In genomic region chr2:175892046-175892445, GRCh38 we compare ENCODE assay signal across 20 cellular contexts.
DNase-seq lines count a peak whose midpoint lies in the region; ATAC-seq and TF ChIP-seq lines count a peak whose summit lies in the region.
"Had no signal": no experiment of that assay in that cellular context is flagged by ENCODE, and none has a peak within 500 bp of the region (broad histone marks: within the 10 kb centered on the region; RNA-seq: fewer than 3 reads in every experiment).

No MANE protein-coding gene starts in this region.

- no peaks in the 10 kb centered on the region for H3K9me2 ChIP-seq in OCI-LY7 (ENCODE audit: insufficient read depth, low read length)

- POLR2A ChIA-PET in OCI-LY7 (lab: Charles Lee), result no interaction called here

- peak; percentile 6 for DNase-seq in HCEC 1CT
- peak; percentile 32 for DNase-seq in epithelial cell of esophagus (ENCODE audit: low read depth)
- peak; percentile 3 for DNase-seq in iris pigment epithelial cell (ENCODE audit: low read depth)
- no peak for DNase-seq in coronary artery (ENCODE audit: low spot score)
- DNase-seq in OCI-LY7 (ENCODE audit: low spot score), result no peak
- DNase-seq in stimulated activated CD8-positive, alpha-beta memory T cell treated with anti-CD3 and anti-CD28 coated beads, Interleukin-4, amount 100 ng/mL, for 48 hours, result no peak
- DNase-seq: CD4-positive, alpha-beta T cell; COR-L47; DMS79; GOT3; Karpas-422; NCI-H1417 treated with DMSO at 0.1 percent for 48 hours; NCI-H187; NCI-H2107; NCI-H446 treated with DMSO at 0.1 percent for 48 hours; NCI-H526 treated with DMSO at 0.1 percent for 48 hours had no signal

- intact Hi-C loops in OCI-LY7 (cut with micrococcal nuclease; ENCODE audit: unreplicated experiment), result no loop called here

- no peaks in the 10 kb centered on the region for H3K79me2 ChIP-seq in OCI-LY7 (ENCODE audit: insufficient read depth, low read depth, low read length)

- no peaks in the 10 kb centered on the region for H3K36me3 ChIP-seq in OCI-LY7 (ENCODE audit: insufficient read depth, low read length)

- no peak for TF ChIP-seq CTCF in epithelial cell of esophagus (IDR thresholded peaks at IDR 0.05; ENCODE audit: insufficient read depth, low read depth, low read length, missing control alignments)
- TF ChIP-seq CTCF in coronary artery (IDR thresholded peaks at IDR 0.05), result no peak
- no peak for TF ChIP-seq CTCF in OCI-LY7 (conservative IDR thresholded peaks at IDR 0.05; ENCODE audit: low read length)

- H3K9me3 ChIP-seq in OCI-LY7 (ENCODE audit: low read length), result no peaks in the 10 kb centered on the region
- H3K9me3 ChIP-seq: A549 had no signal

- H3K27ac ChIP-seq in coronary artery (no peak overlapping the region), OCI-LY7 (ENCODE audit: low read depth, low read length, poor library complexity, severe bottlenecking) (no peak overlapping the region)
- H3K27ac ChIP-seq: A549 had no signal

- no TSS peak for BruUV-seq in OCI-LY7 (replicated peaks; lab: Mats Ljungman, UMichigan)

- H3K4me3 ChIP-seq in epithelial cell of esophagus (ENCODE audit: low read length) (no peak overlapping the region), coronary artery (no peak overlapping the region), OCI-LY7 (ENCODE audit: low read depth, low read length, poor library complexity, severe bottlenecking) (no peak overlapping the region)
- H3K4me3 ChIP-seq: A549 had no signal

- ATAC-seq in SK-N-SH treated with all-trans-retinoic acid at 6 μM for 48 hours, result no peak
- ATAC-seq: A549, HCT116, Right ventricle myocardium inferior had no signal

- CTCF ChIA-PET in OCI-LY7 (lab: Charles Lee; ENCODE audit: unreplicated experiment), result no interaction called here

- H3K4me1 ChIP-seq in OCI-LY7 (ENCODE audit: insufficient read depth, low read length, poor library complexity, severe bottlenecking), result no peaks in the 10 kb centered on the region
- H3K4me1 ChIP-seq: A549 had no signal

- H3K4me2 ChIP-seq in OCI-LY7 (ENCODE audit: low read length), result no peak overlapping the region
- H3K4me2 ChIP-seq: A549 had no signal

- no peaks in the 10 kb centered on the region for H4K20me1 ChIP-seq in OCI-LY7 (ENCODE audit: insufficient read depth, low read length)

- no peak overlapping the region for H2AFZ ChIP-seq in OCI-LY7 (ENCODE audit: low read length)

TF ChIP-seq in SK-N-SH treated with all-trans-retinoic acid at 6 μM for 48 hours, 23 proteins besides CTCF, POLR2A, EP300 and RAD21:
- no peak for TF ChIP-seq PATZ1 (CRISPR knock-in tag; IDR thresholded peaks at IDR 0.05; ENCODE audit: borderline replicate concordance)
- no peak for TF ChIP-seq ZNF70 (CRISPR knock-in tag; IDR thresholded peaks at IDR 0.05)
- no peak for TF ChIP-seq POU6F1 (CRISPR knock-in tag; IDR thresholded peaks at IDR 0.05; ENCODE audit: borderline replicate concordance, low read depth)
- no peak for TF ChIP-seq OSR1 (CRISPR knock-in tag; IDR thresholded peaks at IDR 0.05)
- TF ChIP-seq CREB5 (CRISPR knock-in tag; IDR thresholded peaks at IDR 0.05; ENCODE audit: low read depth), result no peak
- TF ChIP-seq BACH2 (CRISPR knock-in tag; IDR thresholded peaks at IDR 0.05; ENCODE audit: borderline replicate concordance), result no peak
- TF ChIP-seq TCF4 (CRISPR knock-in tag; IDR thresholded peaks at IDR 0.05; ENCODE audit: borderline replicate concordance), result no peak
- no peak for TF ChIP-seq PPARA (CRISPR knock-in tag; IDR thresholded peaks at IDR 0.05; ENCODE audit: borderline replicate concordance)
- no peak for TF ChIP-seq ISL1 (CRISPR knock-in tag; IDR thresholded peaks at IDR 0.05)
TF ChIP-seq in SK-N-SH treated with all-trans-retinoic acid at 6 μM for 48 hours: peak in this region for 0.

Comparison
In these comparisons a context has a peak if more than half of its experiments do, and no peak if none do; other contexts are left out.
1. DNase-seq: peak in HCEC 1CT (single experiment), epithelial cell of esophagus (single experiment) and iris pigment epithelial cell (single experiment); none in coronary artery (single experiment), OCI-LY7 (single experiment) and stimulated activated CD8-positive, alpha-beta memory T cell treated with anti-CD3 and anti-CD28 coated beads, Interleukin-4, amount 100 ng/mL, for 48 hours (single experiment).